In the genomic region with DNA sequence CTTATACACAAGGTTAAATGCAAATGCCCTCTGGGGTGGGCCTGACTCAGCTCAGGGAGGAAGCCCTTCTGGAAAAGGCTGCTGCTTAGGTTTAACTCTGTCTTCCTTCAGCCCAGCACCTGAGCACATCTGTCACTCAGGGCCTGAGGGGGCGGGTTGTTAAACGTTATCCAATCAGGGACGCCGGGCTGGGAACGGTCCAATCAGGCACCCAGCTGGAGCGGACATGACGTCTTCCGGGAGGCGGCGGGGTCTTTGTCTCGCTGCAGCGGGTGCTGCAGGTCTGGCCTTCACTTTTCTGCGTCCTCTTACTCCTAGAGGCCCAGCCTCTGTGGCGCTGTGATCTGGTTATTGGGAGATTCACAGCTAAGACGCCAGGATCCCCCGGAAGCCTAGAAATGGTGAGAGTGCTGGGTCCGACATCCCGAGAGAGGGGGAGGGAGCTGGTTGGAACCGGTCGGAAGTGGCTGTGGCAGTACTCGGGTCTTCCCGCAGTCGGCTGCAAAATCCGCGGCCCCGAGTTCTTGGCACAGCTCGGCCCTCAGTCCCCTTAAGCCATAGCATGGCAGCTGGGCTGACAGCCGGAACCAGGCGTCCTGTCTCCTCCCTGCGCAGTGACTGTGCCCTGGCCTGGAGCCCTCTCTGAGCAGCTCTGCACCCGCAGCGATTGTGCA, we compare ENCODE assay signal across 1 cellular context.
TF ChIP-seq lines count a peak whose summit lies in the region.

A gene (plus strand): TSS at position 258 of the 674 bp plus-strand sequence. CDS start 141 bp downstream, at position 399.

TF ChIP-seq in GM23338, 12 proteins besides CTCF, POLR2A, EP300 and RAD21 (continued from another document):
- TF ChIP-seq, protein P1, sequence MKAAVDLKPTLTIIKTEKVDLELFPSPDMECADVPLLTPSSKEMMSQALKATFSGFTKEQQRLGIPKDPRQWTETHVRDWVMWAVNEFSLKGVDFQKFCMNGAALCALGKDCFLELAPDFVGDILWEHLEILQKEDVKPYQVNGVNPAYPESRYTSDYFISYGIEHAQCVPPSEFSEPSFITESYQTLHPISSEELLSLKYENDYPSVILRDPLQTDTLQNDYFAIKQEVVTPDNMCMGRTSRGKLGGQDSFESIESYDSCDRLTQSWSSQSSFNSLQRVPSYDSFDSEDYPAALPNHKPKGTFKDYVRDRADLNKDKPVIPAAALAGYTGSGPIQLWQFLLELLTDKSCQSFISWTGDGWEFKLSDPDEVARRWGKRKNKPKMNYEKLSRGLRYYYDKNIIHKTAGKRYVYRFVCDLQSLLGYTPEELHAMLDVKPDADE (IDR thresholded peaks at IDR 0.05), result no peak
- TF ChIP-seq EZH2phosphoT487 (IDR thresholded peaks at IDR 0.05; ENCODE audit: unreplicated experiment) (no peak), POLR2AphosphoS5 (IDR thresholded peaks at IDR 0.05; ENCODE audit: low read depth) (peak; percentile 83), ZNF114 (CRISPR knock-in tag; IDR thresholded peaks at IDR 0.05) (no peak)
- TF ChIP-seq, protein P2, sequence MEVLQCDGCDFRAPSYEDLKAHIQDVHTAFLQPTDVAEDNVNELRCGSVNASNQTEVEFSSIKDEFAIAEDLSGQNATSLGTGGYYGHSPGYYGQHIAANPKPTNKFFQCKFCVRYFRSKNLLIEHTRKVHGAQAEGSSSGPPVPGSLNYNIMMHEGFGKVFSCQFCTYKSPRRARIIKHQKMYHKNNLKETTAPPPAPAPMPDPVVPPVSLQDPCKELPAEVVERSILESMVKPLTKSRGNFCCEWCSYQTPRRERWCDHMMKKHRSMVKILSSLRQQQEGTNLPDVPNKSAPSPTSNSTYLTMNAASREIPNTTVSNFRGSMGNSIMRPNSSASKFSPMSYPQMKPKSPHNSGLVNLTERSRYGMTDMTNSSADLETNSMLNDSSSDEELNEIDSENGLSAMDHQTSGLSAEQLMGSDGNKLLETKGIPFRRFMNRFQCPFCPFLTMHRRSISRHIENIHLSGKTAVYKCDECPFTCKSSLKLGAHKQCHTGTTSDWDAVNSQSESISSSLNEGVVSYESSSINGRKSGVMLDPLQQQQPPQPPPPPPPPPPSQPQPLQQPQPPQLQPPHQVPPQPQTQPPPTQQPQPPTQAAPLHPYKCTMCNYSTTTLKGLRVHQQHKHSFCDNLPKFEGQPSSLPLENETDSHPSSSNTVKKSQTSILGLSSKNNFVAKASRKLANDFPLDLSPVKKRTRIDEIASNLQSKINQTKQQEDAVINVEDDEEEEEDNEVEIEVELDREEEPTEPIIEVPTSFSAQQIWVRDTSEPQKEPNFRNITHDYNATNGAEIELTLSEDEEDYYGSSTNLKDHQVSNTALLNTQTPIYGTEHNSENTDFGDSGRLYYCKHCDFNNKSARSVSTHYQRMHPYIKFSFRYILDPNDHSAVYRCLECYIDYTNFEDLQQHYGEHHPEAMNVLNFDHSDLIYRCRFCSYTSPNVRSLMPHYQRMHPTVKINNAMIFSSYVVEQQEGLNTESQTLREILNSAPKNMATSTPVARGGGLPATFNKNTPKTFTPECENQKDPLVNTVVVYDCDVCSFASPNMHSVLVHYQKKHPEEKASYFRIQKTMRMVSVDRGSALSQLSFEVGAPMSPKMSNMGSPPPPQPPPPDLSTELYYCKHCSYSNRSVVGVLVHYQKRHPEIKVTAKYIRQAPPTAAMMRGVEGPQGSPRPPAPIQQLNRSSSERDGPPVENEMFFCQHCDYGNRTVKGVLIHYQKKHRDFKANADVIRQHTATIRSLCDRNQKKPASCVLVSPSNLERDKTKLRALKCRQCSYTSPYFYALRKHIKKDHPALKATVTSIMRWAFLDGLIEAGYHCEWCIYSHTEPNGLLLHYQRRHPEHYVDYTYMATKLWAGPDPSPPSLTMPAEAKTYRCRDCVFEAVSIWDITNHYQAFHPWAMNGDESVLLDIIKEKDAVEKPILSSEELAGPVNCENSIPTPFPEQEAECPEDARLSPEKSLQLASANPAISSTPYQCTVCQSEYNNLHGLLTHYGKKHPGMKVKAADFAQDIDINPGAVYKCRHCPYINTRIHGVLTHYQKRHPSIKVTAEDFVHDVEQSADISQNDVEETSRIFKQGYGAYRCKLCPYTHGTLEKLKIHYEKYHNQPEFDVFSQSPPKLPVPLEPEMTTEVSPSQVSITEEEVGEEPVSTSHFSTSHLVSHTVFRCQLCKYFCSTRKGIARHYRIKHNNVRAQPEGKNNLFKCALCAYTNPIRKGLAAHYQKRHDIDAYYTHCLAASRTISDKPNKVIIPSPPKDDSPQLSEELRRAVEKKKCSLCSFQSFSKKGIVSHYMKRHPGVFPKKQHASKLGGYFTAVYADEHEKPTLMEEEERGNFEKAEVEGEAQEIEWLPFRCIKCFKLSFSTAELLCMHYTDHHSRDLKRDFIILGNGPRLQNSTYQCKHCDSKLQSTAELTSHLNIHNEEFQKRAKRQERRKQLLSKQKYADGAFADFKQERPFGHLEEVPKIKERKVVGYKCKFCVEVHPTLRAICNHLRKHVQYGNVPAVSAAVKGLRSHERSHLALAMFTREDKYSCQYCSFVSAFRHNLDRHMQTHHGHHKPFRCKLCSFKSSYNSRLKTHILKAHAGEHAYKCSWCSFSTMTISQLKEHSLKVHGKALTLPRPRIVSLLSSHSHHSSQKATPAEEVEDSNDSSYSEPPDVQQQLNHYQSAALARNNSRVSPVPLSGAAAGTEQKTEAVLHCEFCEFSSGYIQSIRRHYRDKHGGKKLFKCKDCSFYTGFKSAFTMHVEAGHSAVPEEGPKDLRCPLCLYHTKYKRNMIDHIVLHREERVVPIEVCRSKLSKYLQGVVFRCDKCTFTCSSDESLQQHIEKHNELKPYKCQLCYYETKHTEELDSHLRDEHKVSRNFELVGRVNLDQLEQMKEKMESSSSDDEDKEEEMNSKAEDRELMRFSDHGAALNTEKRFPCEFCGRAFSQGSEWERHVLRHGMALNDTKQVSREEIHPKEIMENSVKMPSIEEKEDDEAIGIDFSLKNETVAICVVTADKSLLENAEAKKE (CRISPR knock-in tag; IDR thresholded peaks at IDR 0.05), result no peak
